In genomic region chr2:209526541-209526940, GRCh38 we compare ENCODE assay signal across 1 cellular context.
TF ChIP-seq lines count a peak whose summit lies in the region.

No MANE protein-coding gene starts in this region.

TF ChIP-seq in GM23338, 12 proteins besides CTCF, POLR2A, EP300 and RAD21 (continued from another document):
- TF ChIP-seq ZNF462 (CRISPR knock-in tag; IDR thresholded peaks at IDR 0.05) = no peak
TF ChIP-seq in GM23338: peak in this region for 0.
